ENCODE assay signal across 8 cellular contexts in the genomic region with DNA sequence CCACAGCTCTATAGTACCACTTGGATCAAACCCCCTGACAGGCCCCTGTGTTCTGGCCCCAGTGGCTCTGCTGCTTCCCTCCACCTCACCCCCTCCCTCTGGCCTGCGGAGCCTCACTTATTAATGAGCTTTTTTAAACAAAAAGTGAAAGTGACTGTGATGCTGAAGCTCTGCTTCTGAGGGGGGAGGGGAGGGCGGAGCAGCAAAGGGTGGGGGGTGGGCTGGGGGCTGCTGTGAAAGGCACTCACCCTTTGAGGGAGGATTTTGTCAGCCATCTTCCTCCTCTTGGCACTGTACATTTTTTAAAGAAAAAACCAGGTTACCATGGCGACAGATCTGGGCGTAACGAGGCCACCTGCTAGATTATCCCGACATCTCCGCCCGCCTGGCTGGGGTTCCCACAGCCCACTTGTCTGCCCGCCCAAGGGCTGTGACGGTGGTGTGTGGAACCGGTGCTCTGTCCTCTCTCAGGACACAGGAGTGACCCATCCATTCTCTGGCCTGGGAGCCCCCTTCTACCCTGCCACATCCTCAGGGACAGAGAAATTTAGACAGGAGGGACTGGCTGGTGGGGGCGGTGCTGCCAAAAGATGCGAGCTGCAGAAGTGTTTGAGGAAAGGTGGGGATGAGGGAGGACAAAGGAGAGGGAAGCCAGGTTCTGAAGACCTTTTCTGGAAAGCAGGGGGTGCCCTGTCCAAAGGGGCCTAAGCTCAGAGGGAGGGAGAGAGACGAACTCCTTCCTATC. TPM values are rescaled to one million over a fixed set of nuclear protein-coding genes. Genes with fewer than 3 reads are reported as not detected.
DNase-seq lines count a peak whose midpoint lies in the region; ATAC-seq lines count a peak whose summit lies in the region.
"Had no signal": no experiment of that assay in that cellular context is flagged by ENCODE, and none has a peak within 500 bp of the region (broad histone marks: within the 10 kb centered on the region; RNA-seq: fewer than 3 reads in every experiment).

No MANE protein-coding gene starts in this region.

- H3K27me3 Mint-ChIP-seq in activated T-helper 17 cell treated with anti-CD3 and anti-CD28 coated beads, Interleukin-2, amount 50 U/mL, for 72 hours, result peaks cover 19% of the 10 kb centered on the region
- peaks cover 45% of the 10 kb centered on the region for H3K27me3 Mint-ChIP-seq in stimulated activated memory B cell treated with anti-CD40 and anti-IgM and Interleukin-4, amounts not matched to agents 10 μg/mL and 1 μg/mL and 100 μg/mL, for 72 hours

- H3K4me3 Mint-ChIP-seq in activated T-helper 17 cell treated with anti-CD3 and anti-CD28 coated beads, Interleukin-2, amount 50 U/mL, for 72 hours, result peak overlapping the region; percentile 64
- H3K4me3 Mint-ChIP-seq in stimulated activated memory B cell treated with anti-CD40 and anti-IgM and Interleukin-4, amounts not matched to agents 10 μg/mL and 1 μg/mL and 100 μg/mL, for 72 hours, result peak overlapping the region; percentile 67

- ATAC-seq in activated T-helper 17 cell treated with anti-CD3 and anti-CD28 coated beads, Interleukin-2, amount 50 U/mL, for 72 hours (replicated peaks), result peak; percentile 12
- ATAC-seq in stimulated activated memory B cell treated with anti-CD40 and anti-IgM and Interleukin-4, amounts not matched to agents 10 μg/mL and 1 μg/mL and 100 μg/mL, for 72 hours, result peak; percentile 3
- no peak for ATAC-seq in HG03025 (IDR thresholded peaks at IDR 0.05; ENCODE audit: low FRiP score, unreplicated experiment)

- peak; percentile 69 for DNase-seq in activated CD8-positive, alpha-beta memory T cell treated with anti-CD3 and anti-CD28 coated beads for 24 hours
- DNase-seq in activated CD8-positive, alpha-beta memory T cell treated with anti-CD3 and anti-CD28 coated beads, Interleukin-2, amount 50 U/mL, for 4 hours, result no peak
- no peak for DNase-seq in EL

- peak overlapping the region; percentile 74 for H3K27ac Mint-ChIP-seq in activated T-helper 17 cell treated with anti-CD3 and anti-CD28 coated beads, Interleukin-2, amount 50 U/mL, for 72 hours
- peak overlapping the region; percentile 15 for H3K27ac Mint-ChIP-seq in stimulated activated memory B cell treated with anti-CD40 and anti-IgM and Interleukin-4, amounts not matched to agents 10 μg/mL and 1 μg/mL and 100 μg/mL, for 72 hours

- H3K9me3 Mint-ChIP-seq in activated T-helper 17 cell treated with anti-CD3 and anti-CD28 coated beads, Interleukin-2, amount 50 U/mL, for 72 hours, result no peaks in the 10 kb centered on the region
- no peaks in the 10 kb centered on the region for H3K9me3 Mint-ChIP-seq in stimulated activated memory B cell treated with anti-CD40 and anti-IgM and Interleukin-4, amounts not matched to agents 10 μg/mL and 1 μg/mL and 100 μg/mL, for 72 hours

- H3K36me3 Mint-ChIP-seq in activated T-helper 17 cell treated with anti-CD3 and anti-CD28 coated beads, Interleukin-2, amount 50 U/mL, for 72 hours (ENCODE audit: low read depth), result peaks cover 16% of the 10 kb centered on the region
- peaks cover 16% of the 10 kb centered on the region for H3K36me3 Mint-ChIP-seq in stimulated activated memory B cell treated with anti-CD40 and anti-IgM and Interleukin-4, amounts not matched to agents 10 μg/mL and 1 μg/mL and 100 μg/mL, for 72 hours

- peaks cover 22% of the 10 kb centered on the region for H3K4me1 Mint-ChIP-seq in activated T-helper 17 cell treated with anti-CD3 and anti-CD28 coated beads, Interleukin-2, amount 50 U/mL, for 72 hours
- H3K4me1 Mint-ChIP-seq in stimulated activated memory B cell treated with anti-CD40 and anti-IgM and Interleukin-4, amounts not matched to agents 10 μg/mL and 1 μg/mL and 100 μg/mL, for 72 hours, result peaks cover 52% of the 10 kb centered on the region

RNA-seq across cellular contexts. Expression of a gene that starts 4.9 kb away (rescaled TPM):
- total RNA-seq in activated T-helper 17 cell treated with anti-CD3 and anti-CD28 coated beads, Interleukin-2, amount 50 U/mL, for 72 hours, result 10 to 100 TPM in 1 of 2 donors, 1 to 10 TPM in 1; 1.3 to 11.8 TPM

RNA-seq across cellular contexts. Expression of a gene that starts 11.3 kb away (rescaled TPM):
- 10 to 100 TPM; 31.3 to 36.3 TPM for total RNA-seq in activated T-helper 17 cell treated with anti-CD3 and anti-CD28 coated beads, Interleukin-2, amount 50 U/mL, for 72 hours

RNA-seq across cellular contexts. Expression of a gene that starts 16.6 kb away (rescaled TPM):
- total RNA-seq in activated T-helper 17 cell treated with anti-CD3 and anti-CD28 coated beads, Interleukin-2, amount 50 U/mL, for 72 hours, result 10 to 100 TPM; 26.9 to 55.2 TPM

RNA-seq across cellular contexts. Expression of a gene that starts 33.3 kb away (rescaled TPM):
- total RNA-seq in activated T-helper 17 cell treated with anti-CD3 and anti-CD28 coated beads, Interleukin-2, amount 50 U/mL, for 72 hours, result 1 to 10 TPM in 1 of 2 donors, not detected in 1; 1.2 TPM
- total RNA-seq: frontal cortex, PC-9 had no signal

RNA-seq across cellular contexts. Expression of a gene that starts 56.5 kb away (rescaled TPM):
- total RNA-seq in activated T-helper 17 cell treated with anti-CD3 and anti-CD28 coated beads, Interleukin-2, amount 50 U/mL, for 72 hours, result not detected
- total RNA-seq: frontal cortex, PC-9 had no signal
